2 cellular contexts compared by ENCODE assay signal in the genomic region with DNA sequence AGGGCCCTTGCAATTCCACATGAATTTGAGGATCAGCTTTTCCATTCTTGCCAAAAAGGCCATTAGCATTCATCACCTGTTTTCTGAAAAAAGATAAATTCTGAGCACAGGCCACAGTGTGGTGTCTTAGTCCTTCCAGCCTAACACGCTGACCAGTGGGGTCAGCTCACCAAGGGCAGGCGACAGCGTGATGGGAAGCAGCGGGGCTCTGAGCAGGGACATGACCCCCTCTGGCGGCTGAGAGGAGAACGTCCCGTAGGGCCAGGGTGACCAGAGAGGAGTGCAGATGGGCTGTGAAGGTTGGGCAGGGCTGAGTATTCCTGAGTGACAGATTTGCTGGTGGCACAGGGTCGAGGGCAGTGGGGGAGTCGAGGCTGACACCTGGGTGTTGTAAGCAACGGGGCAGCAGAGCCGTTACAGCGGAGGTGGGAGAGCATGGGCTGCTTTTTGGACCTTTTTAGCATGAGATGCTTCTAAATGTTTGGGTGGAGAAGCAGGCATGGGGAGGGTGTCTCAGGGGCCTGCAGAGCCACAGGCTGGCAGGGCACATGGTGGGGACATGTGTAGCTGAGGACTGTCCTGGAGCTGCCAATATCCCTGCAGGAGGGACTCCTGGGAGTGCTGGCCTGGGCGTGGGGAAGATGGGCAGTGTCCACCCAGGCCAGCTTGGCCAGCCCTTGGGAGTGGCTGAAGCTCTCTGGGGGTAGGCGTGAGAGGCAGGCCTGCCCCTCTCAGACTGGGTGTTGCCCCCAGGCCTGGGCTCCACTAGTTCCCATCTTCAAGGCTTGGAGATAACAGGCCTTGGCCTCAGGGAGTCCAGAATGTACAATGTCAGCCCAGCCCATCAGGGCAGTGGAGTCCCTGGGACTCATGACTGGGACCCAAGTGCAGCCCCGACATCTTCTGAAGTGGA.
TF ChIP-seq lines count a peak whose summit lies in the region.

No MANE protein-coding gene starts in this region.

TF ChIP-seq in HEK293, 187 proteins besides CTCF, POLR2A, EP300 and RAD21 (continues in another document):
- no peak for TF ChIP-seq ZNF433 (tag by site-specific recombination; IDR thresholded peaks at IDR 0.05; ENCODE audit: low read depth)
- no peak for TF ChIP-seq ZNF776 (tag by site-specific recombination; IDR thresholded peaks at IDR 0.05; ENCODE audit: borderline replicate concordance)
- 0 out of 2 replicates have a peak, but pooled peaks have one; percentile 10 for TF ChIP-seq KLF16 (tag by site-specific recombination; IDR thresholded peaks at IDR 0.05)
- TF ChIP-seq, protein P1, sequence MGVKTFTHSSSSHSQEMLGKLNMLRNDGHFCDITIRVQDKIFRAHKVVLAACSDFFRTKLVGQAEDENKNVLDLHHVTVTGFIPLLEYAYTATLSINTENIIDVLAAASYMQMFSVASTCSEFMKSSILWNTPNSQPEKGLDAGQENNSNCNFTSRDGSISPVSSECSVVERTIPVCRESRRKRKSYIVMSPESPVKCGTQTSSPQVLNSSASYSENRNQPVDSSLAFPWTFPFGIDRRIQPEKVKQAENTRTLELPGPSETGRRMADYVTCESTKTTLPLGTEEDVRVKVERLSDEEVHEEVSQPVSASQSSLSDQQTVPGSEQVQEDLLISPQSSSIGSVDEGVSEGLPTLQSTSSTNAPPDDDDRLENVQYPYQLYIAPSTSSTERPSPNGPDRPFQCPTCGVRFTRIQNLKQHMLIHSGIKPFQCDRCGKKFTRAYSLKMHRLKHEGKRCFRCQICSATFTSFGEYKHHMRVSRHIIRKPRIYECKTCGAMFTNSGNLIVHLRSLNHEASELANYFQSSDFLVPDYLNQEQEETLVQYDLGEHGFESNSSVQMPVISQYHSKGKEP (tag by site-specific recombination; IDR thresholded peaks at IDR 0.05): no peak
- TF ChIP-seq IKZF3 (tag by site-specific recombination; IDR thresholded peaks at IDR 0.05): no peak
- peak; percentile 63; the same call in 1 of the 2 replicates for TF ChIP-seq BCL11B (tag by site-specific recombination; IDR thresholded peaks at IDR 0.05; ENCODE audit: low read depth)
- TF ChIP-seq, protein P2, sequence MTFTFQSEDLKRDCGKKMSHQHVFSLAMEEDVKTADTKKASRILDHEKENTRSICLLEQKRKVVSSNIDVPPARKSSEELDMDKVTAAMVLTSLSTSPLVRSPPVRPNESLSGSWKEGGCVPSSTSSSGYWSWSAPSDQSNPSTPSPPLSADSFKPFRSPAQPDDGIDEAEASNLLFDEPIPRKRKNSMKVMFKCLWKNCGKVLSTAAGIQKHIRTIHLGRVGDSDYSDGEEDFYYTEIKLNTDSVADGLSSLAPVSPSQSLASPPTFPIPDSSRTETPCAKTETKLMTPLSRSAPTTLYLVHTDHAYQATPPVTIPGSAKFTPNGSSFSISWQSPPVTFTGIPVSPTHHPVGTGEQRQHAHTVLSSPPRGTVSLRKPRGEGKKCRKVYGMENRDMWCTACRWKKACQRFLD (tag by site-specific recombination; IDR thresholded peaks at IDR 0.05): no peak
- TF ChIP-seq ZBTB48 (tag by site-specific recombination; IDR thresholded peaks at IDR 0.05): no peak
- TF ChIP-seq ZNF677 (tag by site-specific recombination; IDR thresholded peaks at IDR 0.05): no peak
- TF ChIP-seq, protein P3, sequence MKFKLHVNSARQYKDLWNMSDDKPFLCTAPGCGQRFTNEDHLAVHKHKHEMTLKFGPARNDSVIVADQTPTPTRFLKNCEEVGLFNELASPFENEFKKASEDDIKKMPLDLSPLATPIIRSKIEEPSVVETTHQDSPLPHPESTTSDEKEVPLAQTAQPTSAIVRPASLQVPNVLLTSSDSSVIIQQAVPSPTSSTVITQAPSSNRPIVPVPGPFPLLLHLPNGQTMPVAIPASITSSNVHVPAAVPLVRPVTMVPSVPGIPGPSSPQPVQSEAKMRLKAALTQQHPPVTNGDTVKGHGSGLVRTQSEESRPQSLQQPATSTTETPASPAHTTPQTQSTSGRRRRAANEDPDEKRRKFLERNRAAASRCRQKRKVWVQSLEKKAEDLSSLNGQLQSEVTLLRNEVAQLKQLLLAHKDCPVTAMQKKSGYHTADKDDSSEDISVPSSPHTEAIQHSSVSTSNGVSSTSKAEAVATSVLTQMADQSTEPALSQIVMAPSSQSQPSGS (tag by site-specific recombination; IDR thresholded peaks at IDR 0.05; ENCODE audit: low read depth): no peak
- no peak for TF ChIP-seq ZNF292 (tag by site-specific recombination; IDR thresholded peaks at IDR 0.05; ENCODE audit: borderline replicate concordance, low read depth)
- TF ChIP-seq, protein P4, sequence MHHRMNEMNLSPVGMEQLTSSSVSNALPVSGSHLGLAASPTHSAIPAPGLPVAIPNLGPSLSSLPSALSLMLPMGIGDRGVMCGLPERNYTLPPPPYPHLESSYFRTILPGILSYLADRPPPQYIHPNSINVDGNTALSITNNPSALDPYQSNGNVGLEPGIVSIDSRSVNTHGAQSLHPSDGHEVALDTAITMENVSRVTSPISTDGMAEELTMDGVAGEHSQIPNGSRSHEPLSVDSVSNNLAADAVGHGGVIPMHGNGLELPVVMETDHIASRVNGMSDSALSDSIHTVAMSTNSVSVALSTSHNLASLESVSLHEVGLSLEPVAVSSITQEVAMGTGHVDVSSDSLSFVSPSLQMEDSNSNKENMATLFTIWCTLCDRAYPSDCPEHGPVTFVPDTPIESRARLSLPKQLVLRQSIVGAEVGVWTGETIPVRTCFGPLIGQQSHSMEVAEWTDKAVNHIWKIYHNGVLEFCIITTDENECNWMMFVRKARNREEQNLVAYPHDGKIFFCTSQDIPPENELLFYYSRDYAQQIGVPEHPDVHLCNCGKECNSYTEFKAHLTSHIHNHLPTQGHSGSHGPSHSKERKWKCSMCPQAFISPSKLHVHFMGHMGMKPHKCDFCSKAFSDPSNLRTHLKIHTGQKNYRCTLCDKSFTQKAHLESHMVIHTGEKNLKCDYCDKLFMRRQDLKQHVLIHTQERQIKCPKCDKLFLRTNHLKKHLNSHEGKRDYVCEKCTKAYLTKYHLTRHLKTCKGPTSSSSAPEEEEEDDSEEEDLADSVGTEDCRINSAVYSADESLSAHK (tag by site-specific recombination; IDR thresholded peaks at IDR 0.05): no peak
- no peak for TF ChIP-seq ZNF10 (tag by site-specific recombination; IDR thresholded peaks at IDR 0.05)
- TF ChIP-seq, protein P5, sequence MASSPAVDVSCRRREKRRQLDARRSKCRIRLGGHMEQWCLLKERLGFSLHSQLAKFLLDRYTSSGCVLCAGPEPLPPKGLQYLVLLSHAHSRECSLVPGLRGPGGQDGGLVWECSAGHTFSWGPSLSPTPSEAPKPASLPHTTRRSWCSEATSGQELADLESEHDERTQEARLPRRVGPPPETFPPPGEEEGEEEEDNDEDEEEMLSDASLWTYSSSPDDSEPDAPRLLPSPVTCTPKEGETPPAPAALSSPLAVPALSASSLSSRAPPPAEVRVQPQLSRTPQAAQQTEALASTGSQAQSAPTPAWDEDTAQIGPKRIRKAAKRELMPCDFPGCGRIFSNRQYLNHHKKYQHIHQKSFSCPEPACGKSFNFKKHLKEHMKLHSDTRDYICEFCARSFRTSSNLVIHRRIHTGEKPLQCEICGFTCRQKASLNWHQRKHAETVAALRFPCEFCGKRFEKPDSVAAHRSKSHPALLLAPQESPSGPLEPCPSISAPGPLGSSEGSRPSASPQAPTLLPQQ (tag by site-specific recombination; IDR thresholded peaks at IDR 0.05): 0 out of 2 replicates have a peak, but pooled peaks have one; percentile 28
- TF ChIP-seq ZIC2 (tag by site-specific recombination; IDR thresholded peaks at IDR 0.05): peak; percentile 85
- TF ChIP-seq ZFP69B (tag by site-specific recombination; IDR thresholded peaks at IDR 0.05): 0 out of 2 replicates have a peak, but pooled peaks have one; percentile 20

TF ChIP-seq in H1, 55 proteins besides CTCF, POLR2A, EP300 and RAD21 (continues in another document):
- no peak for TF ChIP-seq KDM1A (IDR thresholded peaks at IDR 0.05; ENCODE audit: borderline replicate concordance, low read length)
- TF ChIP-seq BACH1 (IDR thresholded peaks at IDR 0.05; ENCODE audit: low read length): no peak
- no peak for TF ChIP-seq EGR1 (IDR thresholded peaks at IDR 0.05; ENCODE audit: borderline replicate concordance, low read depth, low read length)
- no peak for TF ChIP-seq NRF1 (IDR thresholded peaks at IDR 0.05; ENCODE audit: low read depth, low read length)
- no peak for TF ChIP-seq RBBP5 (IDR thresholded peaks at IDR 0.05; ENCODE audit: borderline replicate concordance, low read depth, low read length)
- no peak for TF ChIP-seq YY1 (IDR thresholded peaks at IDR 0.05; ENCODE audit: low read depth, low read length)
- TF ChIP-seq HDAC2 (IDR thresholded peaks at IDR 0.05; ENCODE audit: borderline replicate concordance in 1 of 2, low read depth in 2 of 2, low read length in 2 of 2): peak in 1 of 2 experiments; percentile 83; a peak in 2 of 4 replicates
- TF ChIP-seq KDM5A (IDR thresholded peaks at IDR 0.05; ENCODE audit: low read length): no peak
- no peak for TF ChIP-seq ASH2L (IDR thresholded peaks at IDR 0.05; ENCODE audit: low read length)
- peak in 1 of 2 experiments; percentile 81; a peak in 2 of 4 replicates for TF ChIP-seq SIN3A (conservative IDR thresholded peaks at IDR 0.05 in 1 of 2, IDR thresholded peaks at IDR 0.05 in 1 of 2; ENCODE audit: low read depth in 1 of 2, low read length in 2 of 2)
- TF ChIP-seq CREB1 (IDR thresholded peaks at IDR 0.05): peak; percentile 60
- peak; percentile 59; the same call in 1 of the 2 replicates for TF ChIP-seq GABPA (IDR thresholded peaks at IDR 0.05; ENCODE audit: borderline replicate concordance, insufficient read depth, low read length)
- TF ChIP-seq, protein P6, sequence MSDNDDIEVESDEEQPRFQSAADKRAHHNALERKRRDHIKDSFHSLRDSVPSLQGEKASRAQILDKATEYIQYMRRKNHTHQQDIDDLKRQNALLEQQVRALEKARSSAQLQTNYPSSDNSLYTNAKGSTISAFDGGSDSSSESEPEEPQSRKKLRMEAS (IDR thresholded peaks at IDR 0.05): peak; percentile 46; the same call in 1 of the 2 replicates
- TF ChIP-seq, protein P7, sequence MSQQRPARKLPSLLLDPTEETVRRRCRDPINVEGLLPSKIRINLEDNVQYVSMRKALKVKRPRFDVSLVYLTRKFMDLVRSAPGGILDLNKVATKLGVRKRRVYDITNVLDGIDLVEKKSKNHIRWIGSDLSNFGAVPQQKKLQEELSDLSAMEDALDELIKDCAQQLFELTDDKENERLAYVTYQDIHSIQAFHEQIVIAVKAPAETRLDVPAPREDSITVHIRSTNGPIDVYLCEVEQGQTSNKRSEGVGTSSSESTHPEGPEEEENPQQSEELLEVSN (IDR thresholded peaks at IDR 0.05): no peak
- TF ChIP-seq CBX8 (IDR thresholded peaks at IDR 0.05; ENCODE audit: borderline replicate concordance, low read depth, low read length): no peak
- TF ChIP-seq, protein P3 (IDR thresholded peaks at IDR 0.05; ENCODE audit: low read length): no peak
- no peak for TF ChIP-seq SAP30 (IDR thresholded peaks at IDR 0.05; ENCODE audit: insufficient read depth, insufficient replicate concordance, low read length)
- TF ChIP-seq TAF7 (optimal IDR thresholded peaks at IDR 0.05; ENCODE audit: borderline replicate concordance, low read depth, low read length): no peak
- no peak for TF ChIP-seq GTF2F1 (IDR thresholded peaks at IDR 0.05; ENCODE audit: borderline replicate concordance, low read depth, low read length)
- TF ChIP-seq HDAC6 (IDR thresholded peaks at IDR 0.05; ENCODE audit: low read depth, low read length): no peak
- TF ChIP-seq, protein P8, sequence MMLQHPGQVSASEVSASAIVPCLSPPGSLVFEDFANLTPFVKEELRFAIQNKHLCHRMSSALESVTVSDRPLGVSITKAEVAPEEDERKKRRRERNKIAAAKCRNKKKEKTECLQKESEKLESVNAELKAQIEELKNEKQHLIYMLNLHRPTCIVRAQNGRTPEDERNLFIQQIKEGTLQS (IDR thresholded peaks at IDR 0.05; ENCODE audit: insufficient read depth, low read depth, low read length): no peak
